Comparison of ENCODE assay signal across 18 cellular contexts in the genomic region with DNA sequence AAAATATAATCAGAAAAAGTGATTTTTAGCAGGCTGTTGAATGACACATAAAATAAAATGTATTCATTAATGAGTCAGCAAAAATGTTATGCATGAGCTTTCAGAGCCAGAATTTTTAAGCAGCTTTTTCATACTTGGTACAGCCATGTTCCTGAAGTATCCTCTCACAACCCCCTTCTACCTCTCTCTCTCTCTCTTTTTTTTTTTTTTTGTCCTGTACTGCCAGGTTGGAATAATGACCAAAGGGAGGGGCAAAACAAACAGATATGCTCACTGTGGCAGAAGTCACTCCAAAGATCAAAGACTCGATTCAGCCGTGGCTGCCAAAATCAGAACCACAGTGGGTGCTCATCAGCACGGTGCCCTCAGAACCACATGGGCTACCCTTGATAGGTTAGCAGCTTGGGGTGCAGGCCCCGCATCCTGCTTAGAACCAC.
A peak's percentile ranks its signal among the peaks of the same experiment; 100 is the strongest.
DNase-seq lines count a peak whose midpoint lies in the region; ATAC-seq and TF ChIP-seq lines count a peak whose summit lies in the region.
"Had no signal": no experiment of that assay in that cellular context is flagged by ENCODE, and none has a peak within 500 bp of the region (broad histone marks: within the 10 kb centered on the region; RNA-seq: fewer than 3 reads in every experiment).

No MANE protein-coding gene starts in this region.

- peaks cover 31 to 50% of the 10 kb centered on the region in 2 experiments for H3K4me1 ChIP-seq in HCT116 (ENCODE audit: control insufficient read depth in 1 of 2, insufficient read depth in 2 of 2, low read length in 2 of 2)
- H3K4me1 ChIP-seq in aorta (ENCODE audit: control insufficient read depth in 1 of 2, insufficient read depth in 2 of 2, low read length in 2 of 2): peaks cover under 1 to 1% of the 10 kb centered on the region in 2 donors
- H3K4me1 ChIP-seq: ascending aorta, BE2C had no signal

- no peaks in the 10 kb centered on the region for H3K4me1 Mint-ChIP-seq in activated T-helper 1 cell treated with anti-CD3 and anti-CD28 coated beads, Interleukin-12 subunit alpha, Interleukin-12 subunit beta, Interleukin-2, Interleukin-4 antibody, amounts not matched to agents 30 ng/mL and 10 ng/mL and 1 ng/mL, durations not matched to agents 14 hours and 24 hours and 36 hours (ENCODE audit: low read depth)

- no peaks in the 10 kb centered on the region for H3K9me3 Mint-ChIP-seq in activated T-helper 1 cell treated with anti-CD3 and anti-CD28 coated beads, Interleukin-12 subunit alpha, Interleukin-12 subunit beta, Interleukin-2, Interleukin-4 antibody, amounts not matched to agents 30 ng/mL and 10 ng/mL and 1 ng/mL, durations not matched to agents 14 hours and 24 hours and 36 hours

- ATAC-seq in HCT116 (peak; percentile 49), aorta (ENCODE audit: low FRiP score) (no peak), GM18873 (IDR thresholded peaks at IDR 0.05; ENCODE audit: low FRiP score, unreplicated experiment) (no peak)
- ATAC-seq: gastroesophageal sphincter had no signal

- intact Hi-C loops in HCT116 (cut with micrococcal nuclease): no loop called here
- intact Hi-C loops in aorta (cut with DNase I): no loop called here
- intact Hi-C loops in activated T-helper 1 cell treated with anti-CD3 and anti-CD28 coated beads, Interleukin-12 subunit alpha, Interleukin-12 subunit beta, Interleukin-2, Interleukin-4 antibody, amounts not matched to agents 30 ng/mL and 10 ng/mL and 1 ng/mL, durations not matched to agents 14 hours and 24 hours and 36 hours (cut with micrococcal nuclease): no loop called here

- peak overlapping the region; percentile 32 for H3K9ac ChIP-seq in HCT116 (ENCODE audit: low read length)

- DNase-seq in AG10803 (ENCODE audit: low read depth) (peak; percentile 26), HCT116 (ENCODE audit: low read depth, low spot score) (no peak), astrocyte of the spinal cord (ENCODE audit: low read depth, low spot score) (peak; percentile 3), kidney tubule cell (ENCODE audit: low spot score) (peak; percentile 51), aorta (no peak), caudate nucleus (lab: John Stamatoyannopoulos, UW) (no peak)
- DNase-seq in activated T-helper 1 cell treated with anti-CD3 and anti-CD28 coated beads, Interleukin-12 subunit alpha, Interleukin-12 subunit beta, Interleukin-2, Interleukin-4 antibody, amounts not matched to agents 30 ng/mL and 10 ng/mL and 1 ng/mL, durations not matched to agents 14 hours and 24 hours and 36 hours (ENCODE audit: low spot score): no peak
- DNase-seq: activated CD4-positive, alpha-beta T cell treated with anti-CD3 and anti-CD28 coated beads, Interleukin-2, amount 50 U/mL, for 1 hour; BE2C; effector CD8-positive, alpha-beta T cell; islet precursor cell; Right ventricle myocardium superior; stimulated activated CD4-positive, alpha-beta T cell treated with anti-CD3 and anti-CD28 coated beads, Interleukin-15, amount 100 ng/mL, for 24 hours; T-helper 9 cell had no signal

- H4K20me1 ChIP-seq in HCT116 (ENCODE audit: insufficient read depth): no peaks in the 10 kb centered on the region

- H3K4me3 ChIP-seq in AG10803 (ENCODE audit: low read length) (no peak overlapping the region), HCT116 (replicated peaks in 1 of 2; ENCODE audit: low read depth in 1 of 2, low read length in 2 of 2) (peak overlapping the region in 1 of 2 experiments; percentile 18; a peak in 1 of 4 replicates), astrocyte of the spinal cord (ENCODE audit: low read depth, low read length) (no peak overlapping the region), aorta (ENCODE audit: low read length in 2 of 2) (no peak overlapping the region)
- H3K4me3 ChIP-seq: ascending aorta, gastroesophageal sphincter, suprapubic skin had no signal

- CTCF ChIA-PET in HCT116 (lab: Charles Lee): no interaction called here

- POLR2A ChIA-PET in HCT116 (lab: Charles Lee): no interaction called here

- in situ Hi-C loops in astrocyte of the spinal cord (cut with HindIII; ENCODE audit: low sequenced_read_pairs): no loop called here

- no peak for TF ChIP-seq CTCF in AG10803 (conservative IDR thresholded peaks at IDR 0.05; ENCODE audit: low read length)
- no peak for TF ChIP-seq CTCF in HCT116 (IDR thresholded peaks at IDR 0.05 in 2 of 3, conservative IDR thresholded peaks at IDR 0.05 in 1 of 3; ENCODE audit: borderline replicate concordance in 1 of 3, insufficient read depth in 1 of 3, low read depth in 2 of 3, low read length in 2 of 3)
- no peak for TF ChIP-seq CTCF in astrocyte of the spinal cord (IDR thresholded peaks at IDR 0.05; ENCODE audit: low read depth, low read length)

- H3K9me2 ChIP-seq in HCT116 (ENCODE audit: insufficient read depth): no peaks in the 10 kb centered on the region

- H3K9me3 ChIP-seq in HCT116 (ENCODE audit: control insufficient read depth in 1 of 2, insufficient read depth in 1 of 2, low read depth in 1 of 2, low read length in 2 of 2) (no peaks in the 10 kb centered on the region), aorta (ENCODE audit: control insufficient read depth, low read length) (no peaks in the 10 kb centered on the region)
- H3K9me3 ChIP-seq: ascending aorta, BE2C, gastroesophageal sphincter, suprapubic skin had no signal

- no peaks in the 10 kb centered on the region for H3K79me2 ChIP-seq in HCT116 (ENCODE audit: insufficient read depth, low read length)

- no peaks in the 10 kb centered on the region for H3K36me3 Mint-ChIP-seq in activated T-helper 1 cell treated with anti-CD3 and anti-CD28 coated beads, Interleukin-12 subunit alpha, Interleukin-12 subunit beta, Interleukin-2, Interleukin-4 antibody, amounts not matched to agents 30 ng/mL and 10 ng/mL and 1 ng/mL, durations not matched to agents 14 hours and 24 hours and 36 hours (ENCODE audit: low read depth)

- peak overlapping the region; percentile 87 for H2AFZ ChIP-seq in HCT116 (ENCODE audit: low read depth, low read length, poor library complexity, severe bottlenecking)

- H3K27me3 Mint-ChIP-seq in activated T-helper 1 cell treated with anti-CD3 and anti-CD28 coated beads, Interleukin-12 subunit alpha, Interleukin-12 subunit beta, Interleukin-2, Interleukin-4 antibody, amounts not matched to agents 30 ng/mL and 10 ng/mL and 1 ng/mL, durations not matched to agents 14 hours and 24 hours and 36 hours (ENCODE audit: insufficient read depth): no peaks in the 10 kb centered on the region

- 0 out of 2 replicates have a peak, but pooled peaks have one; percentile 1 for TF ChIP-seq RAD21 in HCT116 (IDR thresholded peaks at IDR 0.05; ENCODE audit: low read depth)

- TF ChIP-seq POLR2A in HCT116 (IDR thresholded peaks at IDR 0.05; ENCODE audit: borderline replicate concordance, extremely low read depth, insufficient read depth, insufficient read length): no peak

- H3K4me3 Mint-ChIP-seq in activated T-helper 1 cell treated with anti-CD3 and anti-CD28 coated beads, Interleukin-12 subunit alpha, Interleukin-12 subunit beta, Interleukin-2, Interleukin-4 antibody, amounts not matched to agents 30 ng/mL and 10 ng/mL and 1 ng/mL, durations not matched to agents 14 hours and 24 hours and 36 hours: no peak overlapping the region

- H3K4me2 ChIP-seq in HCT116 (ENCODE audit: low read length): peak overlapping the region; percentile 55

- RAD21 ChIA-PET in HCT116 (lab: Charles Lee; ENCODE audit: low non-redundant PET in 1 of 2, low total read pairs in 2 of 2, uncharacterized antibody in 2 of 2, unreplicated experiment in 2 of 2): no interaction called here

- no TSS peak for BruUV-seq in HCT116 (replicated peaks; lab: Mats Ljungman, UMichigan)

- peak overlapping the region; percentile 38; the same call in 1 of the 2 replicates for H3K27ac ChIP-seq in HCT116 (ENCODE audit: low read depth, low read length)
- no peak overlapping the region for H3K27ac ChIP-seq in aorta (ENCODE audit: low read depth in 1 of 2, low read length in 2 of 2)
- H3K27ac ChIP-seq in caudate nucleus (ENCODE audit: low read depth, low read length): no peak overlapping the region
- H3K27ac ChIP-seq: ascending aorta, gastroesophageal sphincter, suprapubic skin had no signal

- no peak overlapping the region for H3K27ac Mint-ChIP-seq in activated T-helper 1 cell treated with anti-CD3 and anti-CD28 coated beads, Interleukin-12 subunit alpha, Interleukin-12 subunit beta, Interleukin-2, Interleukin-4 antibody, amounts not matched to agents 30 ng/mL and 10 ng/mL and 1 ng/mL, durations not matched to agents 14 hours and 24 hours and 36 hours

- no peaks in the 10 kb centered on the region for H3K27me3 ChIP-seq in HCT116 (ENCODE audit: insufficient read depth, low read length)
- no peaks in the 10 kb centered on the region for H3K27me3 ChIP-seq in aorta (ENCODE audit: control insufficient read depth in 1 of 2, insufficient read depth in 2 of 2, low read length in 1 of 2)
- H3K27me3 ChIP-seq: ascending aorta, BE2C, gastroesophageal sphincter, suprapubic skin had no signal

- 67 to 78% methylated on average over 4 of the region's 4 CpGs for WGBS in aorta, 2 donors

- no peaks in the 10 kb centered on the region for H3K36me3 ChIP-seq in HCT116 (ENCODE audit: control insufficient read depth in 1 of 2, insufficient read depth in 2 of 2, low read length in 2 of 2)
- no peaks in the 10 kb centered on the region for H3K36me3 ChIP-seq in aorta (ENCODE audit: control insufficient read depth in 1 of 2, insufficient read depth in 2 of 2, low read length in 1 of 2)
- H3K36me3 ChIP-seq: ascending aorta, BE2C, gastroesophageal sphincter, suprapubic skin had no signal

TF ChIP-seq in HCT116, 20 proteins besides CTCF, POLR2A, EP300 and RAD21 (continues in another document):
- TF ChIP-seq SP1 (IDR thresholded peaks at IDR 0.05; ENCODE audit: low read depth) (0 out of 2 replicates have a peak, but pooled peaks have one; percentile 16), EGR1 (IDR thresholded peaks at IDR 0.05; ENCODE audit: low read depth) (no peak), FOSL1 (IDR thresholded peaks at IDR 0.05; ENCODE audit: low read depth) (peak; percentile 19; the same call in 1 of the 2 replicates), SRF (IDR thresholded peaks at IDR 0.05; ENCODE audit: low read depth) (no peak)
- TF ChIP-seq, protein P1, sequence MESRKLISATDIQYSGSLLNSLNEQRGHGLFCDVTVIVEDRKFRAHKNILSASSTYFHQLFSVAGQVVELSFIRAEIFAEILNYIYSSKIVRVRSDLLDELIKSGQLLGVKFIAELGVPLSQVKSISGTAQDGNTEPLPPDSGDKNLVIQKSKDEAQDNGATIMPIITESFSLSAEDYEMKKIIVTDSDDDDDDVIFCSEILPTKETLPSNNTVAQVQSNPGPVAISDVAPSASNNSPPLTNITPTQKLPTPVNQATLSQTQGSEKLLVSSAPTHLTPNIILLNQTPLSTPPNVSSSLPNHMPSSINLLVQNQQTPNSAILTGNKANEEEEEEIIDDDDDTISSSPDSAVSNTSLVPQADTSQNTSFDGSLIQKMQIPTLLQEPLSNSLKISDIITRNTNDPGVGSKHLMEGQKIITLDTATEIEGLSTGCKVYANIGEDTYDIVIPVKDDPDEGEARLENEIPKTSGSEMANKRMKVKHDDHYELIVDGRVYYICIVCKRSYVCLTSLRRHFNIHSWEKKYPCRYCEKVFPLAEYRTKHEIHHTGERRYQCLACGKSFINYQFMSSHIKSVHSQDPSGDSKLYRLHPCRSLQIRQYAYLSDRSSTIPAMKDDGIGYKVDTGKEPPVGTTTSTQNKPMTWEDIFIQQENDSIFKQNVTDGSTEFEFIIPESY (IDR thresholded peaks at IDR 0.05; ENCODE audit: extremely low read depth, insufficient replicate concordance, low read length): no peak

Comparison
In these comparisons a context has a peak if more than half of its experiments do, and no peak if none do; other contexts are left out.
1. DNase-seq: peak in AG10803 (single experiment), astrocyte of the spinal cord (single experiment) and kidney tubule cell (single experiment); none in HCT116 (single experiment), aorta (0 of 2), caudate nucleus (0 of 61) and activated T-helper 1 cell treated with anti-CD3 and anti-CD28 coated beads, Interleukin-12 subunit alpha, Interleukin-12 subunit beta, Interleukin-2, Interleukin-4 antibody, amounts not matched to agents 30 ng/mL and 10 ng/mL and 1 ng/mL, durations not matched to agents 14 hours and 24 hours and 36 hours (single experiment).